9 cellular contexts compared by ENCODE assay signal in the genomic region with DNA sequence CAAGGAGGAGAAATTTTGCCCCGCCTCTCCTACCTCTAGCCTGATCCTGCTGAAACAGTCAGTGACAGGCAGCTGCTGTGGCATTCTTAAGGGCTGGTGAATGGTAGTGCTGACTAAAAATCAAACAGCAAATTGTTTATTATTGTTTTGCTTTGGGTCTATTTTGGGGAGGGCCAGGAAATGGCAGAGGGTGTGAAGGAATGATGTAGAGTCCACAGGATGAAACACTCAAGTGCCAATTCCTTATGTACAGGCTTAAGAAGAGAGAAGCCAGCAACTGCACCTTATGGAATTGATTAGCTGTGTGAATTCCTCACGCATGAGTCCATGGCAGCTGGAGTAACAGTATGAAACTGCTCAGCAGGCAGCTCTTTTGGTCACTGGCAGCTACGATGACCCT.
DNase-seq lines count a peak whose midpoint lies in the region; FAIRE-seq lines count a peak whose summit lies in the region.
"Had no signal": no experiment of that assay in that cellular context is flagged by ENCODE, and none has a peak within 500 bp of the region (broad histone marks: within the 10 kb centered on the region; RNA-seq: fewer than 3 reads in every experiment).

No MANE protein-coding gene starts in this region.

- H3K36me3 ChIP-seq in HAP-1 (replicated peaks): no peaks in the 10 kb centered on the region
- H3K36me3 ChIP-seq: colonic mucosa had no signal

- H3K4me3 ChIP-seq in HAP-1: no peak overlapping the region
- H3K4me3 ChIP-seq: colonic mucosa had no signal

- no peaks in the 10 kb centered on the region for H3K9me3 ChIP-seq in HAP-1
- H3K9me3 ChIP-seq: colonic mucosa had no signal

- DNase-seq in HCEC 1CT (peak; percentile 89), T1000 (lab: John Stamatoyannopoulos, UW) (peak; percentile 38), fibroblast of the conjunctiva (ENCODE audit: low read depth) (peak; percentile 93), urothelium cell line (ENCODE audit: low spot score) (peak; percentile 11), HAP-1 (ENCODE audit: low spot score in 2 of 2) (no peak), NCI-H2029 treated with DMSO at 0.1 percent for 48 hours (lab: John Stamatoyannopoulos, UW) (no peak)
- DNase-seq in stimulated activated CD4-positive, alpha-beta T cell treated with anti-CD3 and anti-CD28 coated beads, Interleukin-2, amount 100 ng/mL, for 48 hours: no peak
- DNase-seq: colonic mucosa, Right ventricle myocardium superior had no signal

- in situ Hi-C loops in HAP-1 (cut with MboI; ENCODE audit: low sequenced_read_pairs): no loop called here

- H3K27me3 ChIP-seq in HAP-1 (ENCODE audit: low read depth): no peaks in the 10 kb centered on the region
- H3K27me3 ChIP-seq: colonic mucosa had no signal

- H3K4me1 ChIP-seq in HAP-1: no peaks in the 10 kb centered on the region
- H3K4me1 ChIP-seq: colonic mucosa had no signal

- no peak for FAIRE-seq in urothelium cell line (lab: Jason Lieb, UNC)

Comparison
In these comparisons a context has a peak if more than half of its experiments do, and no peak if none do; other contexts are left out.
1. DNase-seq: peak in HCEC 1CT (single experiment), T1000 (single experiment), fibroblast of the conjunctiva (single experiment) and urothelium cell line (single experiment); none in HAP-1 (0 of 2), NCI-H2029 treated with DMSO at 0.1 percent for 48 hours (single experiment) and stimulated activated CD4-positive, alpha-beta T cell treated with anti-CD3 and anti-CD28 coated beads, Interleukin-2, amount 100 ng/mL, for 48 hours (0 of 2).